Comparison of ENCODE assay signal across 8 cellular contexts in genomic region chr3:2098398-2099027, GRCh38. TPM values are rescaled to one million over a fixed set of nuclear protein-coding genes. Genes with fewer than 3 reads are reported as not detected.
DNase-seq lines count a peak whose midpoint lies in the region; ATAC-seq and TF ChIP-seq lines count a peak whose summit lies in the region.

TSS of gene CNTN4 (plus strand) at chr3:2098866.

- H3K27me3 ChIP-seq in skeletal muscle tissue (ENCODE audit: control insufficient read depth in 3 of 3, insufficient read depth in 3 of 3, low read length in 3 of 3) = peaks cover 19 to 29% (median 19%) of the 10 kb centered on the region in 3 donors

- peaks cover 4% of the 10 kb centered on the region for H3K4me1 Mint-ChIP-seq in activated naive CD8-positive, alpha-beta T cell treated with anti-CD3 and anti-CD28 coated beads, Interleukin-2, amount 50 U/mL, for 24 hours
- H3K4me1 Mint-ChIP-seq in WTC11 = no peaks in the 10 kb centered on the region

- ATAC-seq in GM19463 (IDR thresholded peaks at IDR 0.05; ENCODE audit: unreplicated experiment) (peak; percentile 60), WTC11 (no peak), HG03469 (IDR thresholded peaks at IDR 0.05; ENCODE audit: unreplicated experiment) (no peak)
- ATAC-seq in activated naive CD8-positive, alpha-beta T cell treated with anti-CD3 and anti-CD28 coated beads, Interleukin-2, amount 50 U/mL, for 24 hours = peak; percentile 69

- CTCF ChIA-PET in WTC11 (lab: Charles Lee) = no interaction called here

- no peaks in the 10 kb centered on the region for H3K36me3 ChIP-seq in skeletal muscle tissue (ENCODE audit: control insufficient read depth in 3 of 3, insufficient read depth in 3 of 3, low read length in 3 of 3)

- no peaks in the 10 kb centered on the region for H3K36me3 Mint-ChIP-seq in activated naive CD8-positive, alpha-beta T cell treated with anti-CD3 and anti-CD28 coated beads, Interleukin-2, amount 50 U/mL, for 24 hours (ENCODE audit: low read depth)
- peaks cover 61% of the 10 kb centered on the region for H3K36me3 Mint-ChIP-seq in WTC11

- peaks cover 3 to 4% (median 4%) of the 10 kb centered on the region in 3 donors for H3K4me1 ChIP-seq in skeletal muscle tissue (ENCODE audit: control insufficient read depth in 3 of 3, insufficient read depth in 3 of 3, low read length in 3 of 3)

- H3K27ac ChIP-seq in skeletal muscle tissue (ENCODE audit: low read depth, low read length) = no peak within 1 kb of the TSS

- H3K9ac ChIP-seq in skeletal muscle tissue (ENCODE audit: low read depth in 1 of 3, low read length in 3 of 3) = peak within 1 kb of the TSS in 1 of 3 donors; percentile 16

- no peak within 1 kb of the TSS for H3K27ac Mint-ChIP-seq in activated naive CD8-positive, alpha-beta T cell treated with anti-CD3 and anti-CD28 coated beads, Interleukin-2, amount 50 U/mL, for 24 hours
- H3K27ac Mint-ChIP-seq in WTC11 = no peak within 1 kb of the TSS

- H3K4me3 ChIP-seq in skeletal muscle tissue (ENCODE audit: low read length in 3 of 3) (peak within 1 kb of the TSS; percentile 29 to 49 (median 36)), foreskin fibroblast (ENCODE audit: low read depth in 1 of 2, low read length in 2 of 2) (no peak within 1 kb of the TSS)

- no peak for TF ChIP-seq CTCF in foreskin fibroblast (IDR thresholded peaks at IDR 0.05; ENCODE audit: low read depth, low read length)
- TF ChIP-seq CTCF in WTC11 (IDR thresholded peaks at IDR 0.05) = no peak

- peaks cover 2% of the 10 kb centered on the region for H3K9me3 Mint-ChIP-seq in activated naive CD8-positive, alpha-beta T cell treated with anti-CD3 and anti-CD28 coated beads, Interleukin-2, amount 50 U/mL, for 24 hours
- H3K9me3 Mint-ChIP-seq in WTC11 = peaks cover 77% of the 10 kb centered on the region

- POLR2A ChIA-PET in WTC11 (lab: Charles Lee) = no interaction called here

- peak; percentile 24 for DNase-seq in NCI-H187 treated with DMSO at 0.1 percent for 48 hours (lab: John Stamatoyannopoulos, UW)
- DNase-seq in activated naive CD8-positive, alpha-beta T cell treated with anti-CD3 and anti-CD28 coated beads, Interleukin-2, amount 50 U/mL, for 24 hours = peak; percentile 18
- DNase-seq in iris pigment epithelial cell (ENCODE audit: low read depth) = peak; percentile 4
- no peak for DNase-seq in foreskin fibroblast
- no peak for DNase-seq in WTC11 (ENCODE audit: low spot score)

- no peak within 1 kb of the TSS for H3K4me3 Mint-ChIP-seq in activated naive CD8-positive, alpha-beta T cell treated with anti-CD3 and anti-CD28 coated beads, Interleukin-2, amount 50 U/mL, for 24 hours
- no peak within 1 kb of the TSS; the same call in 1 of the 2 replicates for H3K4me3 Mint-ChIP-seq in WTC11

- H3K9me3 ChIP-seq in skeletal muscle tissue (ENCODE audit: control insufficient read depth in 3 of 3, low read length in 3 of 3) = no peaks in the 10 kb centered on the region

- peaks cover 45% of the 10 kb centered on the region for H3K27me3 Mint-ChIP-seq in activated naive CD8-positive, alpha-beta T cell treated with anti-CD3 and anti-CD28 coated beads, Interleukin-2, amount 50 U/mL, for 24 hours
- peaks cover 23% of the 10 kb centered on the region for H3K27me3 Mint-ChIP-seq in WTC11 (ENCODE audit: low read depth)

TF ChIP-seq in WTC11, 78 proteins besides CTCF, POLR2A, EP300 and RAD21:
- no peak for TF ChIP-seq E2F1 (CRISPR knock-in tag; IDR thresholded peaks at IDR 0.05)
- no peak for TF ChIP-seq RORB (CRISPR knock-in tag; IDR thresholded peaks at IDR 0.05)
- no peak for TF ChIP-seq MXD4 (CRISPR knock-in tag; IDR thresholded peaks at IDR 0.05; ENCODE audit: borderline replicate concordance)
- TF ChIP-seq ZNF219 (CRISPR knock-in tag; IDR thresholded peaks at IDR 0.05; ENCODE audit: borderline replicate concordance) = no peak
- no peak for TF ChIP-seq SOX15 (CRISPR knock-in tag; IDR thresholded peaks at IDR 0.05)
- TF ChIP-seq ZNF396 (CRISPR knock-in tag; IDR thresholded peaks at IDR 0.05; ENCODE audit: borderline replicate concordance) = no peak
- no peak for TF ChIP-seq HMGXB4 (CRISPR knock-in tag; IDR thresholded peaks at IDR 0.05)
- no peak for TF ChIP-seq FOXP1 (CRISPR knock-in tag; IDR thresholded peaks at IDR 0.05; ENCODE audit: borderline replicate concordance)
- no peak for TF ChIP-seq ZBTB21 (CRISPR knock-in tag; IDR thresholded peaks at IDR 0.05; ENCODE audit: borderline replicate concordance)
- no peak for TF ChIP-seq ZNF532 (CRISPR knock-in tag; IDR thresholded peaks at IDR 0.05; ENCODE audit: borderline replicate concordance)
- TF ChIP-seq CBFB (CRISPR knock-in tag; IDR thresholded peaks at IDR 0.05; ENCODE audit: low read depth) = no peak
- TF ChIP-seq ATF3 (CRISPR knock-in tag; conservative IDR thresholded peaks at IDR 0.05) = no peak
- TF ChIP-seq CREB1 (CRISPR knock-in tag; IDR thresholded peaks at IDR 0.05) = no peak

RNA-seq across cellular contexts. Expression of gene CNTN4, which starts in this region (rescaled TPM):
- total RNA-seq in skeletal muscle tissue (11.0 TPM), WTC11 (2021) (not detected in 3 replicates)

Comparison
In these comparisons a context has a peak if more than half of its experiments do, and no peak if none do; other contexts are left out.
1. RNA of gene CNTN4 (total RNA-seq): 11.0 TPM in skeletal muscle tissue (single experiment); not detected in WTC11; every median in the first group is over 10 times any median in the second.
2. ATAC-seq: peak in GM19463 (single experiment) and activated naive CD8-positive, alpha-beta T cell treated with anti-CD3 and anti-CD28 coated beads, Interleukin-2, amount 50 U/mL, for 24 hours (single experiment); none in WTC11 (single experiment) and HG03469 (single experiment).
3. DNase-seq: peak in NCI-H187 treated with DMSO at 0.1 percent for 48 hours (single experiment), activated naive CD8-positive, alpha-beta T cell treated with anti-CD3 and anti-CD28 coated beads, Interleukin-2, amount 50 U/mL, for 24 hours (single experiment) and iris pigment epithelial cell (single experiment); none in foreskin fibroblast (0 of 2) and WTC11 (single experiment).
4. H3K4me3 ChIP-seq: peak in skeletal muscle tissue (3 of 3); none in foreskin fibroblast (0 of 2).